8 cellular contexts compared by ENCODE assay signal in the genomic region with DNA sequence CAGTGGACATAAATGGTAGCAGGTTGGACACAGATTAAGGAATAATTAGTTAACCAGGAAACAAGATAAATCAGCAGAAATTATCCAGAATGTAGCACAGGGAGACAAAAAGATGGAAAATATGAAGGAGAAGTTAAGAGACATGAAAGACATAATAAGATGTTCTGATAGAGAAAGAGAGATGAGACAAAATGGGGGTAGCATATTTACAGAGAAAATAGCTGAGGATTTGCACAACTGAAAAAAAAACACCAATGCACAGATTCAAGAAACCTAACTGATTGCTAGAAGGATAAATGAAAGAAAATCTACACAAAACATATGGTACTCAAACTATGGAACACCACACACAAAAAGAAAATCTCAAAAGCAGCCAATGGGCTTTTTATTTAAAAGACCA. TPM values are rescaled to one million over a fixed set of nuclear protein-coding genes. Genes with fewer than 3 reads are reported as not detected.
DNase-seq lines count a peak whose midpoint lies in the region; ATAC-seq and TF ChIP-seq lines count a peak whose summit lies in the region.

No MANE protein-coding gene starts in this region.

- TF ChIP-seq CTCF in A673 (conservative IDR thresholded peaks at IDR 0.05; ENCODE audit: low read depth, low read length) (no peak), brain microvascular endothelial cell (IDR thresholded peaks at IDR 0.05; ENCODE audit: low read depth, low read length, missing control alignments) (no peak)

- intact Hi-C loops in A673 (cut with micrococcal nuclease; ENCODE audit: unreplicated experiment), result no loop called here

- H3K4me3 ChIP-seq in A673 (ENCODE audit: low read depth, low read length, poor library complexity, severe bottlenecking), result peak overlapping the region; percentile 59
- H3K4me3 ChIP-seq in HUES48 (ENCODE audit: low read depth, low read length), result peak overlapping the region; percentile 71
- peak overlapping the region; percentile 64 for H3K4me3 ChIP-seq in brain microvascular endothelial cell (ENCODE audit: low read depth, low read length)

- POLR2A ChIA-PET in A673 (lab: Charles Lee; ENCODE audit: low non-redundant PET), result no interaction called here

- CTCF ChIA-PET in A673 (lab: Charles Lee), result interaction anchor here (0.9 to 1.2 kb wide), 2 partner anchors 13 to 51 kb away, joined by 3 to 4 read pairs; no protein-coding TSS in a partner anchor

- DNase-seq in A673 (ENCODE audit: low spot score) (no peak), brain microvascular endothelial cell (no peak), naive B cell (no peak), retina (no peak)
- no peak for DNase-seq in activated CD8-positive, alpha-beta memory T cell treated with anti-CD3 and anti-CD28 coated beads, Interleukin-2, amount 50 U/mL, for 48 hours

- in situ Hi-C loops in brain microvascular endothelial cell (cut with HindIII; ENCODE audit: low pct_ligation_motif_present, low sequenced_read_pairs), result no loop called here

- H3K36me3 ChIP-seq in A673 (ENCODE audit: insufficient read depth, low read length, poor library complexity, severe bottlenecking) (no peaks in the 10 kb centered on the region), HUES48 (ENCODE audit: control insufficient read depth, insufficient read depth, low read length) (no peaks in the 10 kb centered on the region), brain microvascular endothelial cell (replicated peaks) (no peaks in the 10 kb centered on the region)

- H3K36me3 Mint-ChIP-seq in naive B cell, result no peaks in the 10 kb centered on the region

- H3K9me3 Mint-ChIP-seq in naive B cell, result no peaks in the 10 kb centered on the region

- no peak overlapping the region for H3K9ac ChIP-seq in HUES48 (ENCODE audit: low read depth, low read length)

- BruUV-seq in A673 (replicated peaks; lab: Mats Ljungman, UMichigan), result no TSS peak

- H3K27ac ChIP-seq in A673 (ENCODE audit: low read depth, low read length, poor library complexity, severe bottlenecking) (peak overlapping the region; percentile 27), HUES48 (ENCODE audit: low read depth, low read length) (peak overlapping the region; percentile 68), brain microvascular endothelial cell (no peak overlapping the region)

- H3K4me1 Mint-ChIP-seq in naive B cell, result peaks cover 8 to 14% (median 13%) of the 10 kb centered on the region in 3 donors

- H3K27me3 Mint-ChIP-seq in naive B cell, result peaks cover 0 to 5% (median 0%) of the 10 kb centered on the region in 3 donors

- ATAC-seq in naive B cell (ENCODE audit: low read depth in 2 of 2) (no peak), GM18867 (IDR thresholded peaks at IDR 0.05; ENCODE audit: unreplicated experiment) (no peak), HG02885 (IDR thresholded peaks at IDR 0.05; ENCODE audit: poor library complexity, unreplicated experiment) (no peak)

- H3K9me3 ChIP-seq in A673 (ENCODE audit: low read depth, low read length, poor library complexity, severe bottlenecking) (no peaks in the 10 kb centered on the region), HUES48 (ENCODE audit: control insufficient read depth, insufficient read depth, low read length) (no peaks in the 10 kb centered on the region)

- H3K4me3 Mint-ChIP-seq in naive B cell, result peak overlapping the region; percentile 79 to 94 (median 87)

- peak overlapping the region in 2 of 6 donors; percentile 5 to 48 for H3K27ac Mint-ChIP-seq in naive B cell

- H3K27me3 ChIP-seq in A673 (replicated peaks; ENCODE audit: insufficient read depth, low read depth, low read length, poor library complexity) (no peaks in the 10 kb centered on the region), HUES48 (ENCODE audit: control insufficient read depth, insufficient read depth, low read length) (no peaks in the 10 kb centered on the region), brain microvascular endothelial cell (replicated peaks) (no peaks in the 10 kb centered on the region)

- peaks cover 18% of the 10 kb centered on the region for H3K4me1 ChIP-seq in A673 (ENCODE audit: insufficient read depth, low read length, poor library complexity, severe bottlenecking)
- peaks cover 10% of the 10 kb centered on the region for H3K4me1 ChIP-seq in HUES48 (ENCODE audit: control insufficient read depth, insufficient read depth, low read length)

RNA-seq across cellular contexts. Expression of a gene that starts 34.6 kb away (rescaled TPM):
- total RNA-seq in A673 (2021), result 13.1 and 13.5 TPM in 2 replicates
- polyA plus RNA-seq in naive B cell (ENCODE audit: low read depth in 6 of 6), result 1 to 10 TPM; 4.6 to 9.3 (median 6.1) TPM

RNA-seq across cellular contexts. Expression of a gene that starts 35.0 kb away (rescaled TPM):
- 0.37 TPM in 1 of 2 replicates, not detected in the other for total RNA-seq in A673 (2021)
- under 1 TPM in 3 of 6 donors, not detected in 3; 0.18 to 0.96 (median 0.32) TPM for polyA plus RNA-seq in naive B cell (ENCODE audit: low read depth in 6 of 6)

RNA-seq across cellular contexts. Expression of a gene that starts 53.0 kb away (rescaled TPM):
- 8.9 and 10.6 TPM in 2 replicates for total RNA-seq in A673 (2021)
- 10 to 100 TPM; 15.0 to 46.3 (median 24.3) TPM for polyA plus RNA-seq in naive B cell (ENCODE audit: low read depth in 6 of 6)
